Comparison of ENCODE assay signal across 8 cellular contexts in genomic region chr19:7917292-7918061, GRCh38. TPM values are rescaled to one million over a fixed set of nuclear protein-coding genes. Genes with fewer than 3 reads are reported as not detected.
DNase-seq lines count a peak whose midpoint lies in the region; ATAC-seq, FAIRE-seq and TF ChIP-seq lines count a peak whose summit lies in the region.

No MANE protein-coding gene starts in this region.

- H4K5ac ChIP-seq in H1 (ENCODE audit: insufficient read length, low read depth, low read length) = no peak overlapping the region

- 2% methylated on average over 55 of the region's 70 CpGs; no CpG with 5 or more reads in 1 of the 2 experiments for WGBS in H1 (ENCODE audit: extremely low coverage in 1 of 2, insufficient coverage in 1 of 2, insufficient read length in 1 of 2, insufficient replicate concordance in 2 of 2, low coverage in 1 of 2, low lambda C conversion rate in 2 of 2, missing lambda C conversion rate in 1 of 2), 2 experiments

- peak overlapping the region; percentile 30 to 64 (median 48) for H3K4me3 ChIP-seq in H1 (ENCODE audit: extremely low read depth in 1 of 4, insufficient read depth in 2 of 4, low read depth in 3 of 4, low read length in 4 of 4)

- H2BK12ac ChIP-seq in H1 (ENCODE audit: low read depth, low read length) = 0 out of 2 replicates have a peak overlapping the region, but pooled peaks have one; percentile 60

- H3K9me3 ChIP-seq in H1 (ENCODE audit: insufficient read depth in 2 of 2, low read depth in 1 of 2, low read length in 1 of 2) = no peaks in the 10 kb centered on the region

- H3K4me2 ChIP-seq in H1 (ENCODE audit: insufficient read depth in 1 of 2, low read depth in 2 of 2, low read length in 2 of 2) = peak overlapping the region; percentile 86 to 94

- no peak overlapping the region for H2AK5ac ChIP-seq in H1 (ENCODE audit: low read depth, low read length)

- peak overlapping the region; percentile 78 for H4K8ac ChIP-seq in H1 (ENCODE audit: extremely low read depth, insufficient read depth, low read length)

- 0 out of 3 replicates have a peak, but pooled peaks of 1 of the 2 experiments have one; percentile 21 for TF ChIP-seq POLR2A in H1 (IDR thresholded peaks at IDR 0.05; ENCODE audit: control extremely low read depth in 1 of 2, low read depth in 2 of 2, low read length in 2 of 2)

- H3K27ac Mint-ChIP-seq in naive B cell (peak overlapping the region in 2 of 6 donors; percentile 29 to 74), type B pancreatic cell (peak overlapping the region; percentile 61)

- TF ChIP-seq EP300 in H1 (IDR thresholded peaks at IDR 0.05; ENCODE audit: borderline replicate concordance in 1 of 2, low read depth in 2 of 2, low read length in 2 of 2) = no peak

- CTCF ChIA-PET in GM10248 (lab: Yijun Ruan, JAX) (interaction anchor here (0.8 to 2.1 kb wide), 10 partner anchors 9 to 349 kb away, joined by 3 to 9 read pairs (median 4); partner anchors contain the start of genes CTXN1, MAP2K7 and TIMM44), H1 (lab: Charles Lee; ENCODE audit: partially characterized antibody) (interaction anchor here (0.6 to 9.0 kb wide), 19 partner anchors 9 to 238 kb away, joined by 3 to 112 read pairs (median 4); partner anchors contain the start of genes MAP2K7, PRR36 and TIMM44)

- no peaks in the 10 kb centered on the region for H3K79me2 ChIP-seq in H1 (ENCODE audit: control insufficient read depth in 1 of 2, insufficient read depth in 2 of 2, low read length in 2 of 2)

- H2BK120ac ChIP-seq in H1 (replicated peaks; ENCODE audit: low read depth, low read length) = no peak overlapping the region

- no peak overlapping the region for H4K91ac ChIP-seq in H1 (replicated peaks; ENCODE audit: insufficient read length, low read length)

- peaks cover 0 to 4% (median 0%) of the 10 kb centered on the region in 4 experiments; a peak in 1 of 8 replicates for H3K36me3 ChIP-seq in H1 (ENCODE audit: control insufficient read depth in 2 of 4, insufficient read depth in 4 of 4, low read length in 3 of 4)

- H3K4me1 Mint-ChIP-seq in naive B cell = peaks cover 35 to 54% (median 38%) of the 10 kb centered on the region in 3 donors
- peaks cover 13% of the 10 kb centered on the region for H3K4me1 Mint-ChIP-seq in type B pancreatic cell (ENCODE audit: unreplicated experiment)

- no peak overlapping the region for H3K56ac ChIP-seq in H1 (replicated peaks; ENCODE audit: insufficient read length, low read depth, low read length)

- H2AFZ ChIP-seq in H1 (ENCODE audit: low read length) = no peak overlapping the region

- no peak overlapping the region for H3K27ac ChIP-seq in H1 (ENCODE audit: low read depth, low read length)

- H3K27me3 Mint-ChIP-seq in naive B cell (peaks cover 16 to 48% (median 17%) of the 10 kb centered on the region in 3 donors), type B pancreatic cell (peaks cover 42% of the 10 kb centered on the region)

- peak overlapping the region; percentile 57 to 87 (median 82) for H3K4me3 Mint-ChIP-seq in naive B cell
- H3K4me3 Mint-ChIP-seq in type B pancreatic cell = peak overlapping the region; percentile 82

- no peak overlapping the region for H3K14ac ChIP-seq in H1 (ENCODE audit: insufficient read length)

- H3K18ac ChIP-seq in H1 (ENCODE audit: extremely low read depth, low read length) = peak overlapping the region; percentile 71; the same call in 1 of the 2 replicates

- H3K9me3 Mint-ChIP-seq in naive B cell = no peaks in the 10 kb centered on the region
- H3K9me3 Mint-ChIP-seq in type B pancreatic cell = no peaks in the 10 kb centered on the region

- H2BK15ac ChIP-seq in H1 (ENCODE audit: low read length) = peak overlapping the region; percentile 31; the same call in 1 of the 2 replicates

- peaks cover 17 to 45% (median 39%) of the 10 kb centered on the region in 4 experiments; a peak in 6 of 7 replicates for H3K27me3 ChIP-seq in H1 (replicated peaks in 1 of 4; ENCODE audit: control insufficient read depth in 3 of 4, extremely low read depth in 1 of 4, insufficient read depth in 3 of 4, low read length in 3 of 4)

- H3K23ac ChIP-seq in H1 (ENCODE audit: insufficient read length) = no peak overlapping the region

- H3K79me1 ChIP-seq in H1 (ENCODE audit: low read depth, low read length) = no peaks in the 10 kb centered on the region

- no peak overlapping the region; the same call in 1 of the 2 replicates for H2BK5ac ChIP-seq in H1 (ENCODE audit: low read depth, low read length)

- H3K4me1 ChIP-seq in H1 (replicated peaks in 1 of 4; ENCODE audit: control insufficient read depth in 3 of 4, insufficient read depth in 4 of 4, low read length in 3 of 4) = peaks cover 0 to 20% (median 12%) of the 10 kb centered on the region in 4 experiments; a peak in 5 of 7 replicates

- POLR2A ChIA-PET in GM10248 (lab: Yijun Ruan, JAX) (interaction anchor here (1.5 kb wide), 1 partner anchor 14 kb away, joined by 4 read pairs; the partner anchor contains the start of gene MAP2K7), H1 (lab: Charles Lee; ENCODE audit: partially characterized antibody) (interaction anchor here (0.6 to 10.6 kb wide), 16 partner anchors 9 to 60 kb away, joined by 3 to 106 read pairs (median 4); partner anchors contain the start of genes CTXN1, LRRC8E and MAP2K7)

- H3K36me3 Mint-ChIP-seq in naive B cell = peaks cover 0 to 8% of the 10 kb centered on the region in 2 donors
- peaks cover 4% of the 10 kb centered on the region for H3K36me3 Mint-ChIP-seq in type B pancreatic cell

- peak; percentile 26 to 40 for ATAC-seq in naive B cell (ENCODE audit: low read depth in 2 of 2)
- no peak for ATAC-seq in GM19455 (IDR thresholded peaks at IDR 0.05; ENCODE audit: unreplicated experiment)

- H3K9ac ChIP-seq in H1 (replicated peaks in 1 of 4; ENCODE audit: extremely low read depth in 1 of 4, low read depth in 3 of 4, low read length in 3 of 4) = peak overlapping the region in 1 of 4 experiments; percentile 27; a peak in 2 of 7 replicates

- no peak overlapping the region for H3K4ac ChIP-seq in H1 (replicated peaks; ENCODE audit: insufficient read length, low read depth, low read length)

- no peak for FAIRE-seq in H1 (lab: Jason Lieb, UNC)

- H2BK20ac ChIP-seq in H1 (ENCODE audit: low read length) = no peak overlapping the region

- peaks cover 5 to 7% of the 10 kb centered on the region in 2 experiments for H4K20me1 ChIP-seq in H1 (replicated peaks in 1 of 2; ENCODE audit: control insufficient read depth in 1 of 2, insufficient read depth in 2 of 2, low read length in 2 of 2)

- TF ChIP-seq RAD21 in H1 (IDR thresholded peaks at IDR 0.05 in 1 of 2, conservative IDR thresholded peaks at IDR 0.05 in 1 of 2; ENCODE audit: low read depth in 2 of 2, low read length in 2 of 2) = peak; percentile 54 to 74

- peaks cover 21% of the 10 kb centered on the region for H3K23me2 ChIP-seq in H1 (ENCODE audit: low read depth, low read length)

- DNase-seq in GM10248 (ENCODE audit: extremely low spot score) (peak; percentile 58), NCI-H1694 (lab: John Stamatoyannopoulos, UW) (peak; percentile 25), H1 (ENCODE audit: low read depth in 1 of 2, low spot score in 2 of 2) (peak in 1 of 2 experiments; percentile 86), naive B cell (peak; percentile 57), type B pancreatic cell (ENCODE audit: extremely low spot score, unreplicated experiment) (no peak), pons (ENCODE audit: low spot score) (no peak)
- DNase-seq in activated CD8-positive, alpha-beta memory T cell treated with anti-CD3 and anti-CD28 coated beads, Interleukin-2, amount 50 U/mL, for 4 hours = peak; percentile 60

- TF ChIP-seq CTCF in GM10248 (IDR thresholded peaks at IDR 0.05; ENCODE audit: control extremely low read depth, extremely low read depth, low read depth, missing control alignments) (peak; percentile 47), H1 (IDR thresholded peaks at IDR 0.05; ENCODE audit: control extremely low read depth in 1 of 3, insufficient read depth in 1 of 3, low read depth in 1 of 3, low read length in 3 of 3) (peak; percentile 70 to 81 (median 74)), type B pancreatic cell (conservative IDR thresholded peaks at IDR 0.05) (peak; percentile 70)

RNA-seq across cellular contexts. Expression of gene SNAPC2, which starts 2.7 kb away (rescaled TPM):
- total RNA-seq in H1 (2021; fragmentation: NEBNext Ultra II Directional; extraction: Animal tissue kit (Norgen Biotek cat#: 25700)) = 20.3 and 22.9 TPM in 2 replicates
- polyA plus RNA-seq in H1 (2011; rRNA removed) (18.2 and 29.0 TPM in 2 replicates), naive B cell (ENCODE audit: low read depth in 6 of 6) (10 to 100 TPM in 4 of 6 donors, 1 to 10 TPM in 2; 1.5 to 20.2 (median 14.7) TPM)
- polyA plus RNA-seq in H1 (2011; cell fraction: cytosol; rRNA removed) = 16.9 TPM
- polyA plus RNA-seq in H1 (2011; cell fraction: nucleus; rRNA removed) = 29.6 TPM
- polyA plus RNA-seq in H1 (2012, experiment 1 of 2) = 20.8 to 23.5 TPM (median 21.4 TPM) in 4 replicates
- 25.4 TPM for polyA plus RNA-seq in H1 (2012, experiment 2 of 2)
- polyA plus RNA-seq in H1 (2013, experiment 1 of 2) = 27.7 TPM
- polyA plus RNA-seq in H1 (2013, experiment 2 of 2) = 29.0 TPM
- polyA minus RNA-seq in H1 (2011; rRNA and poly(A)+ RNA removed) = 5.7 and 6.0 TPM in 2 replicates
- polyA minus RNA-seq in H1 (2011; cell fraction: cytosol; rRNA and poly(A)+ RNA removed) = 13.8 TPM
- 9.5 TPM for polyA minus RNA-seq in H1 (2011; cell fraction: nucleus; rRNA and poly(A)+ RNA removed)
- total RNA-seq in type B pancreatic cell (ENCODE audit: low replicate concordance) = 13.7 and 15.0 TPM in 2 replicates

RNA-seq across cellular contexts. Expression of gene TGFBR3L, which starts 2.8 kb away (rescaled TPM):
- 3.7 and 4.3 TPM in 2 replicates for total RNA-seq in H1 (2021; fragmentation: NEBNext Ultra II Directional; extraction: Animal tissue kit (Norgen Biotek cat#: 25700))
- polyA plus RNA-seq in H1 (2011; rRNA removed) = 3.1 and 8.9 TPM in 2 replicates
- 2.2 TPM for polyA plus RNA-seq in H1 (2011; cell fraction: cytosol; rRNA removed)
- polyA plus RNA-seq in H1 (2011; cell fraction: nucleus; rRNA removed) = 3.3 TPM
- 3.3 to 6.1 TPM (median 4.6 TPM) in 4 replicates for polyA plus RNA-seq in H1 (2012, experiment 1 of 2)
- 2.7 TPM for polyA plus RNA-seq in H1 (2012, experiment 2 of 2)
- polyA plus RNA-seq in H1 (2013, experiment 1 of 2) = 5.3 TPM
- polyA plus RNA-seq in H1 (2013, experiment 2 of 2) = 5.7 TPM
- polyA minus RNA-seq in H1 (2011; rRNA and poly(A)+ RNA removed) = not detected in 2 replicates
- polyA minus RNA-seq in H1 (2011; cell fraction: cytosol; rRNA and poly(A)+ RNA removed) = 3.7 TPM
- polyA minus RNA-seq in H1 (2011; cell fraction: nucleus; rRNA and poly(A)+ RNA removed) = 2.4 TPM
- polyA plus RNA-seq in naive B cell (ENCODE audit: low read depth in 6 of 6) = not detected
- 1.1 and 2.4 TPM in 2 replicates for total RNA-seq in type B pancreatic cell (ENCODE audit: low replicate concordance)

RNA-seq across cellular contexts. Expression of gene CTXN1, which starts 8.5 kb away (rescaled TPM):
- total RNA-seq in H1 (2021; fragmentation: NEBNext Ultra II Directional; extraction: Animal tissue kit (Norgen Biotek cat#: 25700)) = 58.0 and 64.5 TPM in 2 replicates
- 16.4 and 39.1 TPM in 2 replicates for polyA plus RNA-seq in H1 (2011; rRNA removed)
- polyA plus RNA-seq in H1 (2011; cell fraction: cytosol; rRNA removed) = 15.2 TPM
- 29.7 TPM for polyA plus RNA-seq in H1 (2011; cell fraction: nucleus; rRNA removed)
- 13.0 to 35.0 TPM (median 34.2 TPM) in 4 replicates for polyA plus RNA-seq in H1 (2012, experiment 1 of 2)
- polyA plus RNA-seq in H1 (2012, experiment 2 of 2) = 25.9 TPM
- polyA plus RNA-seq in H1 (2013, experiment 1 of 2) = 44.9 TPM
- 51.0 TPM for polyA plus RNA-seq in H1 (2013, experiment 2 of 2)
- polyA minus RNA-seq in H1 (2011; rRNA and poly(A)+ RNA removed) = 0.54 and 1.6 TPM in 2 replicates
- 38.1 TPM for polyA minus RNA-seq in H1 (2011; cell fraction: cytosol; rRNA and poly(A)+ RNA removed)
- 17.8 TPM for polyA minus RNA-seq in H1 (2011; cell fraction: nucleus; rRNA and poly(A)+ RNA removed)
- not detected for polyA plus RNA-seq in naive B cell (ENCODE audit: low read depth in 6 of 6)
- 50.0 and 57.8 TPM in 2 replicates for total RNA-seq in type B pancreatic cell (ENCODE audit: low replicate concordance)

RNA-seq across cellular contexts. Expression of gene MAP2K7, which starts 13.8 kb away (rescaled TPM):
- total RNA-seq in H1 (2021; fragmentation: NEBNext Ultra II Directional; extraction: Animal tissue kit (Norgen Biotek cat#: 25700)) = 38.3 and 41.5 TPM in 2 replicates
- polyA plus RNA-seq in H1 (2011; rRNA removed) (8.9 and 16.6 TPM in 2 replicates), naive B cell (ENCODE audit: low read depth in 6 of 6) (1 to 10 TPM in 5 of 6 donors, under 1 TPM in 1; 0.50 to 5.1 (median 2.9) TPM)
- 16.5 TPM for polyA plus RNA-seq in H1 (2011; cell fraction: cytosol; rRNA removed)
- 35.7 TPM for polyA plus RNA-seq in H1 (2011; cell fraction: nucleus; rRNA removed)
- 20.9 to 28.0 TPM (median 25.4 TPM) in 4 replicates for polyA plus RNA-seq in H1 (2012, experiment 1 of 2)
- polyA plus RNA-seq in H1 (2012, experiment 2 of 2) = 25.2 TPM
- polyA plus RNA-seq in H1 (2013, experiment 1 of 2) = 28.9 TPM
- 27.2 TPM for polyA plus RNA-seq in H1 (2013, experiment 2 of 2)
- polyA minus RNA-seq in H1 (2011; rRNA and poly(A)+ RNA removed) = 9.2 and 11.4 TPM in 2 replicates
- 17.8 TPM for polyA minus RNA-seq in H1 (2011; cell fraction: cytosol; rRNA and poly(A)+ RNA removed)
- polyA minus RNA-seq in H1 (2011; cell fraction: nucleus; rRNA and poly(A)+ RNA removed) = 14.4 TPM
- 38.2 and 42.2 TPM in 2 replicates for total RNA-seq in type B pancreatic cell (ENCODE audit: low replicate concordance)

RNA-seq across cellular contexts. Expression of gene TIMM44, which starts 26.0 kb away (rescaled TPM):
- 123 and 131 TPM in 2 replicates for total RNA-seq in H1 (2021; fragmentation: NEBNext Ultra II Directional; extraction: Animal tissue kit (Norgen Biotek cat#: 25700))
- polyA plus RNA-seq in H1 (2011; rRNA removed) (150 and 182 TPM in 2 replicates), naive B cell (ENCODE audit: low read depth in 6 of 6) (10 to 100 TPM in 4 of 6 donors, 1 to 10 TPM in 2; 7.8 to 21.0 (median 14.1) TPM)
- 146 TPM for polyA plus RNA-seq in H1 (2011; cell fraction: cytosol; rRNA removed)
- 233 TPM for polyA plus RNA-seq in H1 (2011; cell fraction: nucleus; rRNA removed)
- 104 to 111 TPM (median 110 TPM) in 4 replicates for polyA plus RNA-seq in H1 (2012, experiment 1 of 2)
- polyA plus RNA-seq in H1 (2012, experiment 2 of 2) = 96.8 TPM
- polyA plus RNA-seq in H1 (2013, experiment 1 of 2) = 82.6 TPM
- 83.2 TPM for polyA plus RNA-seq in H1 (2013, experiment 2 of 2)
- 39.9 and 48.1 TPM in 2 replicates for polyA minus RNA-seq in H1 (2011; rRNA and poly(A)+ RNA removed)
- 68.8 TPM for polyA minus RNA-seq in H1 (2011; cell fraction: cytosol; rRNA and poly(A)+ RNA removed)
- 56.9 TPM for polyA minus RNA-seq in H1 (2011; cell fraction: nucleus; rRNA and poly(A)+ RNA removed)
- 73.7 and 80.4 TPM in 2 replicates for total RNA-seq in type B pancreatic cell (ENCODE audit: low replicate concordance)

Comparison
In these comparisons a context has a peak if more than half of its experiments do, and no peak if none do; other contexts are left out.
1. DNase-seq: peak in GM10248 (single experiment), NCI-H1694 (single experiment), activated CD8-positive, alpha-beta memory T cell treated with anti-CD3 and anti-CD28 coated beads, Interleukin-2, amount 50 U/mL, for 4 hours (single experiment) and naive B cell (single experiment); none in type B pancreatic cell (single experiment) and pons (single experiment).
2. Peak in every context shown above with its lines, with median percentiles within 50 percentile points of each other: CTCF ChIP-seq.